ENCODE assay signal across 22 cellular contexts in the genomic region with DNA sequence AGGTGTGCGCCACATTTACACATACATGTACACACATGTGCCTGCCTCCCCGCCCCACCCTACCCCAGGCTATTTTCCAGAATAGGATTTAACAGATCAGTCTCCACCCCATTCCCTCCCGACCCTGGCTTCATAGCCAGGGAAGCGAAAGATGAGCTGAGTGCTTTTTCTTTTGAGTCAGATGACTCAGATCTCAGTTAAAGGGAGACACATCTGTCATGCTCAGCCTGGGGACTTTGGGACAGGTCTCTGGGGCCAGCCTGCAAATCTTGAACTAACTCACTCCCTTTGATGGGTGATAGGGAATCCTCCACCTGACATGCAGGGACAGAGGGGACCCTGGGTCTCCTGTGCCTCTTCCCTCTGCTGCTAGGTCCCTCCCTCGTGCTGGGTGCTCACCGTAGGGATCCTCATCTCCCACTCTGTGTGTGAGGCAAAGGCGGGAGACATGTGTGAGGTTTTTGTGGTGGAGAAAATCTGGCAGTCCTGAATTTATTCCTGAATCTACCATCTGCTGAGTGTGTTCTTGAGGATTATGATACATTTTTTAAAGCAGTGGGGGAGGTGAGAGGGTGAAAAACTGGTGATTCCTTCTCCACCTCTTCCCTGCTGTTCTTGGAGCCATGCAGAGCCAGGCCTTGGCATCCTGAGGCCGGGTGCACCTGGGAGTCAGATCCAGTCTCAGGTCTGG. TPM values are rescaled to one million over a fixed set of nuclear protein-coding genes. Genes with fewer than 3 reads are reported as not detected.
DNase-seq lines count a peak whose midpoint lies in the region; ATAC-seq lines count a peak whose summit lies in the region.
"Had no signal": no experiment of that assay in that cellular context is flagged by ENCODE, and none has a peak within 500 bp of the region (broad histone marks: within the 10 kb centered on the region; RNA-seq: fewer than 3 reads in every experiment).

No MANE protein-coding gene starts in this region.

- no peaks in the 10 kb centered on the region for H3K4me1 Mint-ChIP-seq in activated CD4-positive, alpha-beta T cell treated with anti-CD3 and anti-CD28 coated beads, Interleukin-2, amount 10 ng/mL, durations not matched to agents 24 days and 14 days
- H3K4me1 Mint-ChIP-seq: activated CD8-positive, alpha-beta memory T cell treated with anti-CD3 and anti-CD28 coated beads, Interleukin-2, amount 10 ng/mL, durations not matched to agents 7 days and 5 days; naive B cell had no signal

- H3K36me3 Mint-ChIP-seq in activated CD4-positive, alpha-beta T cell treated with anti-CD3 and anti-CD28 coated beads, Interleukin-2, amount 10 ng/mL, durations not matched to agents 24 days and 14 days (ENCODE audit: low read depth): no peaks in the 10 kb centered on the region
- H3K36me3 Mint-ChIP-seq: activated CD8-positive, alpha-beta memory T cell treated with anti-CD3 and anti-CD28 coated beads, Interleukin-2, amount 10 ng/mL, durations not matched to agents 7 days and 5 days; CD8-positive, alpha-beta T cell; naive B cell; WTC11 had no signal

- no peak overlapping the region for H3K27ac Mint-ChIP-seq in activated CD4-positive, alpha-beta T cell treated with anti-CD3 and anti-CD28 coated beads, Interleukin-2, amount 10 ng/mL, durations not matched to agents 24 days and 14 days
- H3K27ac Mint-ChIP-seq: activated CD8-positive, alpha-beta memory T cell treated with anti-CD3 and anti-CD28 coated beads, Interleukin-2, amount 10 ng/mL, durations not matched to agents 7 days and 5 days; CD8-positive, alpha-beta T cell; naive B cell; WTC11 had no signal

- no peaks in the 10 kb centered on the region for H3K9me3 Mint-ChIP-seq in activated CD4-positive, alpha-beta T cell treated with anti-CD3 and anti-CD28 coated beads, Interleukin-2, amount 10 ng/mL, durations not matched to agents 24 days and 14 days
- H3K9me3 Mint-ChIP-seq: CD8-positive, alpha-beta T cell; WTC11 had no signal

- intact Hi-C loops in activated CD4-positive, alpha-beta T cell treated with anti-CD3 and anti-CD28 coated beads, Interleukin-2, amount 10 ng/mL, durations not matched to agents 24 days and 14 days (cut with micrococcal nuclease): no loop called here

- no peak overlapping the region for H3K4me3 Mint-ChIP-seq in activated CD4-positive, alpha-beta T cell treated with anti-CD3 and anti-CD28 coated beads, Interleukin-2, amount 10 ng/mL, durations not matched to agents 24 days and 14 days
- H3K4me3 Mint-ChIP-seq: activated CD8-positive, alpha-beta memory T cell treated with anti-CD3 and anti-CD28 coated beads, Interleukin-2, amount 10 ng/mL, durations not matched to agents 7 days and 5 days; CD8-positive, alpha-beta T cell; naive B cell; WTC11 had no signal

- DNase-seq in NCI-H748 (lab: John Stamatoyannopoulos, UW; ENCODE audit: unreplicated experiment): peak; percentile 65
- no peak for DNase-seq in NCI-H748 treated with DMSO at 0.1 percent for 48 hours (lab: John Stamatoyannopoulos, UW)
- DNase-seq in NCI-H524 treated with DMSO at 0.1 percent for 48 hours (lab: John Stamatoyannopoulos, UW): peak; percentile 84
- peak; percentile 10 for DNase-seq in ureter (ENCODE audit: low spot score)
- no peak for DNase-seq in activated CD4-positive, alpha-beta T cell treated with anti-CD3 and anti-CD28 coated beads, Interleukin-2, amount 10 ng/mL, durations not matched to agents 24 days and 14 days
- DNase-seq: activated gamma-delta T cell; effector CD4-positive, alpha-beta T cell; naive B cell; NCI-H226; SW 1271 had no signal

- peaks cover 44% of the 10 kb centered on the region for H3K27me3 Mint-ChIP-seq in activated CD4-positive, alpha-beta T cell treated with anti-CD3 and anti-CD28 coated beads, Interleukin-2, amount 10 ng/mL, durations not matched to agents 24 days and 14 days

- ATAC-seq in esophagus mucosa (peak; percentile 66), HG02938 (IDR thresholded peaks at IDR 0.05; ENCODE audit: unreplicated experiment) (no peak), GM18861 (IDR thresholded peaks at IDR 0.05; ENCODE audit: unreplicated experiment) (no peak)
- ATAC-seq: activated CD8-positive, alpha-beta memory T cell treated with anti-CD3 and anti-CD28 coated beads, Interleukin-2, amount 10 ng/mL, durations not matched to agents 7 days and 5 days; CD8-positive, alpha-beta T cell; Panc1; WTC11 had no signal

RNA-seq across cellular contexts. Expression of gene NEUROG1, which starts 37.6 kb away (rescaled TPM):
- total RNA-seq in esophagus mucosa: not detected
- not detected for total RNA-seq in ureter
- not detected in 2 replicates for total RNA-seq in activated CD4-positive, alpha-beta T cell treated with anti-CD3 and anti-CD28 coated beads, Interleukin-2, amount 10 ng/mL, durations not matched to agents 24 days and 14 days
- total RNA-seq: A673; activated CD8-positive, alpha-beta memory T cell treated with anti-CD3 and anti-CD28 coated beads, Interleukin-2, amount 10 ng/mL, durations not matched to agents 7 days and 5 days; astrocyte; CD8-positive, alpha-beta T cell; HT1080; lower leg skin; pulmonary artery endothelial cell had no signal

RNA-seq across cellular contexts. Expression of gene TIFAB, which starts 46.0 kb away (rescaled TPM):
- total RNA-seq in esophagus mucosa (not detected), ureter (not detected)
- not detected in 2 replicates for total RNA-seq in activated CD4-positive, alpha-beta T cell treated with anti-CD3 and anti-CD28 coated beads, Interleukin-2, amount 10 ng/mL, durations not matched to agents 24 days and 14 days
- total RNA-seq: A673; activated CD8-positive, alpha-beta memory T cell treated with anti-CD3 and anti-CD28 coated beads, Interleukin-2, amount 10 ng/mL, durations not matched to agents 7 days and 5 days; astrocyte; CD8-positive, alpha-beta T cell; HT1080; pulmonary artery endothelial cell; WTC11 had no signal

RNA-seq across cellular contexts. Expression of gene DCANP1, which starts 51.0 kb away (rescaled TPM):
- total RNA-seq in esophagus mucosa (not detected), ureter (not detected)
- not detected in 2 replicates for total RNA-seq in activated CD4-positive, alpha-beta T cell treated with anti-CD3 and anti-CD28 coated beads, Interleukin-2, amount 10 ng/mL, durations not matched to agents 24 days and 14 days
- total RNA-seq: A673; activated CD8-positive, alpha-beta memory T cell treated with anti-CD3 and anti-CD28 coated beads, Interleukin-2, amount 10 ng/mL, durations not matched to agents 7 days and 5 days; astrocyte; CD8-positive, alpha-beta T cell; HT1080; lower leg skin; pulmonary artery endothelial cell; WTC11 had no signal

Comparison
In these comparisons a context has a peak if more than half of its experiments do, and no peak if none do; other contexts are left out.
1. DNase-seq: peak in NCI-H748 (single experiment), NCI-H524 treated with DMSO at 0.1 percent for 48 hours (single experiment) and ureter (single experiment); none in NCI-H748 treated with DMSO at 0.1 percent for 48 hours (single experiment) and activated CD4-positive, alpha-beta T cell treated with anti-CD3 and anti-CD28 coated beads, Interleukin-2, amount 10 ng/mL, durations not matched to agents 24 days and 14 days (single experiment).